ENCODE assay signal across 8 cellular contexts in genomic region chr5:35924950-35925722, GRCh38. TPM values are rescaled to one million over a fixed set of nuclear protein-coding genes. Genes with fewer than 3 reads are reported as not detected.
DNase-seq lines count a peak whose midpoint lies in the region; ATAC-seq and TF ChIP-seq lines count a peak whose summit lies in the region.

No MANE protein-coding gene starts in this region.

- TF ChIP-seq CTCF in GM13977 (IDR thresholded peaks at IDR 0.05; ENCODE audit: extremely low read depth, insufficient read depth, missing control alignments) (peak; percentile 86), PC-9 (conservative IDR thresholded peaks at IDR 0.05) (peak; percentile 38; the same call in 1 of the 2 replicates), fibroblast of mammary gland (conservative IDR thresholded peaks at IDR 0.05; ENCODE audit: control insufficient read depth, insufficient read depth, low read depth, low read length) (peak; percentile 63)

- DNase-seq in A172 (ENCODE audit: low spot score) (peak; percentile 73), GM13977 (ENCODE audit: low spot score) (peak; percentile 66), PC-9 (peak in 1 of 2 experiments; percentile 42), activated T-helper 1 cell treated with Interleukin-2 at 50 U/mL for 16 hours (ENCODE audit: low read depth) (peak; percentile 76), fibroblast of mammary gland (ENCODE audit: low read depth) (peak; percentile 76), nucleus accumbens (lab: John Stamatoyannopoulos, UW) (peak in 52 of 56 donors; percentile 8 to 84 (median 51)), superior temporal gyrus (ENCODE audit: extremely low spot score) (peak; percentile 84)

- H3K27ac ChIP-seq in PC-9, result no peak overlapping the region

- intact Hi-C loops in PC-9 (cut with micrococcal nuclease; ENCODE audit: unreplicated experiment), result loop anchor here (1.0 to 10.0 kb wide), 3 partner anchors 148 to 1010 kb away; partner anchors contain the start of genes BRIX1 and RAD1

- H3K9me3 ChIP-seq in PC-9 (ENCODE audit: insufficient read depth, low read depth), result no peaks in the 10 kb centered on the region

- H3K9me2 ChIP-seq in PC-9 (ENCODE audit: insufficient read depth), result no peaks in the 10 kb centered on the region

- H2AFZ ChIP-seq in PC-9, result no peak overlapping the region

- H3K4me1 ChIP-seq in PC-9 (replicated peaks; ENCODE audit: insufficient read depth), result no peaks in the 10 kb centered on the region

- no peaks in the 10 kb centered on the region for H3K79me2 ChIP-seq in PC-9 (ENCODE audit: low read depth)

- H3K4me3 ChIP-seq in PC-9 (no peak overlapping the region), fibroblast of mammary gland (ENCODE audit: control insufficient read depth, low read depth, low read length) (peak overlapping the region; percentile 19)

- ATAC-seq in HG03139 (IDR thresholded peaks at IDR 0.05; ENCODE audit: unreplicated experiment), result peak; percentile 74

- H3K4me2 ChIP-seq in PC-9, result no peak overlapping the region

- no peaks in the 10 kb centered on the region for H3K36me3 ChIP-seq in PC-9 (ENCODE audit: low read depth)

- peaks cover 42% of the 10 kb centered on the region for H3K27me3 ChIP-seq in PC-9 (ENCODE audit: insufficient read depth, low read depth)

- no peaks in the 10 kb centered on the region for H4K20me1 ChIP-seq in PC-9 (ENCODE audit: insufficient read depth)

- no TSS peak for BruUV-seq in PC-9 (replicated peaks; lab: Mats Ljungman, UMichigan)

- CTCF ChIA-PET in PC-9 (lab: Charles Lee), result interaction anchor here (0.6 to 1.2 kb wide), 6 partner anchors 273 to 1890 kb away, joined by 3 to 12 read pairs (median 6); partner anchors contain the start of gene SPEF2

- in situ Hi-C loops in GM13977 (cut with MboI; ENCODE audit: low pct_unique_long_range_greater_than_20kb, low sequenced_read_pairs, unreplicated experiment), result loop anchor here (10.0 to 25.0 kb wide), 3 partner anchors 150 to 838 kb away; no protein-coding TSS in a partner anchor

- no peaks in the 10 kb centered on the region for H3F3A ChIP-seq in PC-9 (ENCODE audit: insufficient read depth, low read depth)

- POLR2A ChIA-PET in PC-9 (lab: Charles Lee; ENCODE audit: unreplicated experiment), result no interaction called here

RNA-seq across cellular contexts. Expression of gene CAPSL, which starts 13.3 kb away (rescaled TPM):
- total RNA-seq in A172 (2014; rRNA removed; shearing (Covaris generic)), result 3.4 and 5.1 TPM in 2 replicates
- not detected in 2 replicates for total RNA-seq in PC-9 (2021)
